1 cellular context compared by ENCODE assay signal in genomic region chr14:90378249-90378648, GRCh38.
TF ChIP-seq lines count a peak whose summit lies in the region.

No MANE protein-coding gene starts in this region.

TF ChIP-seq in K562, 482 proteins besides CTCF, POLR2A, EP300 and RAD21 (continued from another document):
- TF ChIP-seq, protein P1, sequence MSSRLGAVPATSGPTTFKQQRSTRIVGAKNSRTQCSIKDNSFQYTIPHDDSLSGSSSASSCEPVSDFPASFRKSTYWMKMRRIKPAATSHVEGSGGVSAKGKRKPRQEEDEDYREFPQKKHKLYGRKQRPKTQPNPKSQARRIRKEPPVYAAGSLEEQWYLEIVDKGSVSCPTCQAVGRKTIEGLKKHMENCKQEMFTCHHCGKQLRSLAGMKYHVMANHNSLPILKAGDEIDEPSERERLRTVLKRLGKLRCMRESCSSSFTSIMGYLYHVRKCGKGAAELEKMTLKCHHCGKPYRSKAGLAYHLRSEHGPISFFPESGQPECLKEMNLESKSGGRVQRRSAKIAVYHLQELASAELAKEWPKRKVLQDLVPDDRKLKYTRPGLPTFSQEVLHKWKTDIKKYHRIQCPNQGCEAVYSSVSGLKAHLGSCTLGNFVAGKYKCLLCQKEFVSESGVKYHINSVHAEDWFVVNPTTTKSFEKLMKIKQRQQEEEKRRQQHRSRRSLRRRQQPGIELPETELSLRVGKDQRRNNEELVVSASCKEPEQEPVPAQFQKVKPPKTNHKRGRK (tag; IDR thresholded peaks at IDR 0.05), result no peak
- no peak for TF ChIP-seq ZNF324 (CRISPR knock-in tag; IDR thresholded peaks at IDR 0.05)
- peak; percentile 45; the same call in 1 of the 2 replicates for TF ChIP-seq L3MBTL2 (IDR thresholded peaks at IDR 0.05)
- TF ChIP-seq, protein P2, sequence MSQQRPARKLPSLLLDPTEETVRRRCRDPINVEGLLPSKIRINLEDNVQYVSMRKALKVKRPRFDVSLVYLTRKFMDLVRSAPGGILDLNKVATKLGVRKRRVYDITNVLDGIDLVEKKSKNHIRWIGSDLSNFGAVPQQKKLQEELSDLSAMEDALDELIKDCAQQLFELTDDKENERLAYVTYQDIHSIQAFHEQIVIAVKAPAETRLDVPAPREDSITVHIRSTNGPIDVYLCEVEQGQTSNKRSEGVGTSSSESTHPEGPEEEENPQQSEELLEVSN (IDR thresholded peaks at IDR 0.05; ENCODE audit: borderline replicate concordance in 1 of 2, extremely low read depth in 1 of 2, insufficient read depth in 1 of 2, insufficient read length in 1 of 2, low read depth in 1 of 2, low read length in 1 of 2, poor library complexity in 1 of 2, severe bottlenecking in 1 of 2), result peak in 1 of 2 experiments; percentile 41
- TF ChIP-seq MGA (IDR thresholded peaks at IDR 0.05), result peak; percentile 63
